ENCODE assay signal across 7 cellular contexts in genomic region chr1:233710507-233710906, GRCh38.
"Had no signal": no experiment of that assay in that cellular context is flagged by ENCODE, and none has a peak within 500 bp of the region (broad histone marks: within the 10 kb centered on the region; RNA-seq: fewer than 3 reads in every experiment).

No MANE protein-coding gene starts in this region.

- ATAC-seq: HepG2 had no signal

- H3K4me2 ChIP-seq: KMS-11 had no signal

- H3K27ac ChIP-seq: HL-60, KMS-11 had no signal

- DNase-seq: IMR-90, KBM-7, KG1 had no signal

- H3K9ac ChIP-seq: KMS-11 had no signal

- FAIRE-seq: HepG2, HTR-8/SVneo had no signal
